1 cellular context compared by ENCODE assay signal in genomic region chr11:66592457-66593302, GRCh38.
TF ChIP-seq lines count a peak whose summit lies in the region.

Gene CCDC87, minus strand, starts transcription at chr11:66593063. Its CDS starts 48 bp downstream, at chr11:66593015.
Gene CCS, plus strand, starts transcription at chr11:66593185. Its CDS starts 77 bp downstream, at chr11:66593262.

TF ChIP-seq in K562, 482 proteins besides CTCF, POLR2A, EP300 and RAD21 (continued from another document and continues in another):
- TF ChIP-seq KDM1A (IDR thresholded peaks at IDR 0.05), result no peak
- TF ChIP-seq PTBP1 (IDR thresholded peaks at IDR 0.05; ENCODE audit: low read depth, low read length), result no peak
- TF ChIP-seq ESRRA (IDR thresholded peaks at IDR 0.05; ENCODE audit: borderline replicate concordance, low read depth), result peak; percentile 98
- TF ChIP-seq REST (CRISPR knock-in tag; IDR thresholded peaks at IDR 0.05; ENCODE audit: low read depth), result no peak
- no peak for TF ChIP-seq ZBTB26 (CRISPR knock-in tag; IDR thresholded peaks at IDR 0.05)
- no peak for TF ChIP-seq OTX1 (CRISPR knock-in tag; IDR thresholded peaks at IDR 0.05)
- TF ChIP-seq SPI1 (IDR thresholded peaks at IDR 0.05; ENCODE audit: borderline replicate concordance, low read depth, low read length), result no peak
- 0 out of 6 replicates have a peak, but pooled peaks of 1 of the 3 experiments have one; percentile 44 for TF ChIP-seq ZBTB11 (CRISPR knock-in tag; IDR thresholded peaks at IDR 0.05)
- TF ChIP-seq ZBTB43 (CRISPR knock-in tag; IDR thresholded peaks at IDR 0.05), result no peak
- no peak for TF ChIP-seq USF2 (CRISPR knock-in tag; IDR thresholded peaks at IDR 0.05)
- TF ChIP-seq ZBTB7A (IDR thresholded peaks at IDR 0.05; ENCODE audit: borderline replicate concordance, control insufficient read depth, low read depth, low read length), result no peak; the same call in 1 of the 2 replicates
- TF ChIP-seq ERF (CRISPR knock-in tag; IDR thresholded peaks at IDR 0.05), result no peak
- TF ChIP-seq SMARCC2 (IDR thresholded peaks at IDR 0.05; ENCODE audit: low read depth), result no peak
- no peak for TF ChIP-seq ARID2 (IDR thresholded peaks at IDR 0.05)
- no peak for TF ChIP-seq HNRNPH1 (optimal IDR thresholded peaks at IDR 0.05; ENCODE audit: low read depth, low read length)
- no peak for TF ChIP-seq ZNF830 (CRISPR knock-in tag; IDR thresholded peaks at IDR 0.05)
- TF ChIP-seq ZNF253 (CRISPR knock-in tag; conservative IDR thresholded peaks at IDR 0.05), result no peak
- no peak for TF ChIP-seq E2F5 (CRISPR knock-in tag; IDR thresholded peaks at IDR 0.05)
- no peak for TF ChIP-seq CBFB (CRISPR knock-in tag; IDR thresholded peaks at IDR 0.05)
- TF ChIP-seq ZSCAN32 (CRISPR knock-in tag; IDR thresholded peaks at IDR 0.05), result no peak
- no peak for TF ChIP-seq ZNF561 (CRISPR knock-in tag; conservative IDR thresholded peaks at IDR 0.05)
- TF ChIP-seq DACH1 (IDR thresholded peaks at IDR 0.05; ENCODE audit: partially characterized antibody), result peak; percentile 51
- TF ChIP-seq EGR1 (conservative IDR thresholded peaks at IDR 0.05), result no peak
- no peak for TF ChIP-seq ZNF311 (CRISPR knock-in tag; IDR thresholded peaks at IDR 0.05)
- TF ChIP-seq SP2 (IDR thresholded peaks at IDR 0.05; ENCODE audit: extremely low read depth, low read depth, low read length, poor library complexity, severe bottlenecking), result no peak
- no peak for TF ChIP-seq ADNP (tag; IDR thresholded peaks at IDR 0.05)
- TF ChIP-seq CTCFL (IDR thresholded peaks at IDR 0.05; ENCODE audit: borderline replicate concordance, insufficient read depth, low read depth, low read length, poor library complexity, severe bottlenecking), result peak; percentile 79
- TF ChIP-seq ILF3 (IDR thresholded peaks at IDR 0.05; ENCODE audit: borderline replicate concordance), result no peak
- TF ChIP-seq CEBPG (CRISPR knock-in tag; IDR thresholded peaks at IDR 0.05), result no peak
- TF ChIP-seq CEBPG (tag; conservative IDR thresholded peaks at IDR 0.05 in 1 of 2, IDR thresholded peaks at IDR 0.05 in 1 of 2), result no peak
- peak; percentile 96 for TF ChIP-seq TFAP4 (CRISPR knock-in tag; IDR thresholded peaks at IDR 0.05; ENCODE audit: borderline replicate concordance)
- no peak for TF ChIP-seq SRSF1 (IDR thresholded peaks at IDR 0.05; ENCODE audit: low read depth, low read length)
- no peak for TF ChIP-seq HDAC8 (tag; IDR thresholded peaks at IDR 0.05)
- TF ChIP-seq NFRKB (IDR thresholded peaks at IDR 0.05; ENCODE audit: low read depth), result no peak
- TF ChIP-seq XRCC3 (IDR thresholded peaks at IDR 0.05), result no peak
- TF ChIP-seq ETV5 (CRISPR knock-in tag; IDR thresholded peaks at IDR 0.05; ENCODE audit: low read depth), result 0 out of 2 replicates have a peak, but pooled peaks have one; percentile 15
